Comparison of ENCODE assay signal across 1 cellular context in genomic region chr14:103386632-103387329, GRCh38.
TF ChIP-seq lines count a peak whose summit lies in the region.

No MANE protein-coding gene starts in this region.

TF ChIP-seq in IMR-90, 13 proteins besides CTCF, POLR2A, EP300 and RAD21:
- 0 out of 2 replicates have a peak, but pooled peaks have one; percentile 35 for TF ChIP-seq CHD1 (IDR thresholded peaks at IDR 0.05; ENCODE audit: low read depth, low read length)
- no peak for TF ChIP-seq MAZ (IDR thresholded peaks at IDR 0.05; ENCODE audit: borderline replicate concordance, low read depth, low read length)
